ENCODE assay signal across 12 cellular contexts in the genomic region with DNA sequence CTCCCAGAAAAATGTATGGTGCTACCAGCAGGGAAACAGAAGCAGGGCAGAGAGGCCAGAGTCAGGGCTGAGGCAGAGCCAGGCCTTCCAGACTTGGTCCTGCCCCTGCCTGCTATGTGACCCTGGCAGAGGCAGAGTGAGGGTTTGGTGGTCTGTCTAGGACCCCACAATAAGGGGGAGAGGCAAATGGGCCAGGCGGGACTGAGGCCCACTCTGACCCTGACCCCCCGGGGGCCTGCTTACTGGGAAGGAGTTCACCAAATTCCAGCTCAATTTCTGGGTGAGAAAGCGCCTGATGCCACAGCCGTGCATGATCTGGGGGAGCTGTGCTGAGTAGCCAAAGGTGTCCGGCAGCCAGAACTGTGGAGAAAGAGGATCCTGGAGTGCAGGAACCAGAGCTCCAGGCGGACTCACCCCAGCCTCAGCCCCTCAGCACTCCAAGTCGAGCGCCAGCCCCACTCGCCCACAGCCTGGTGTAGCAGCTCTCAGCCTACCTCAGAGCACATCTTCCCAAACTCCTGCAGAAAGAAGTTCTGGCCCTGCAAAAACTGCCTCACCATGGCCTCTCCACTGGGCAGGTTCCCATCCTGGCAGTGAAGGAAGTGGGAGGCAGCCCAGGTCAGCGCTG. TPM values are rescaled to one million over a fixed set of nuclear protein-coding genes. Genes with fewer than 3 reads are reported as not detected.
DNase-seq lines count a peak whose midpoint lies in the region; ATAC-seq and TF ChIP-seq lines count a peak whose summit lies in the region.
"Had no signal": no experiment of that assay in that cellular context is flagged by ENCODE, and none has a peak within 500 bp of the region (broad histone marks: within the 10 kb centered on the region; RNA-seq: fewer than 3 reads in every experiment).

No MANE protein-coding gene starts in this region.

- H3K36me3 ChIP-seq in RWPE2 (ENCODE audit: low read depth) (peaks cover 74% of the 10 kb centered on the region), ovary (no peaks in the 10 kb centered on the region)

- intact Hi-C loops in activated naive CD4-positive, alpha-beta T cell treated with anti-CD3 and anti-CD28 coated beads for 36 hours (cut with micrococcal nuclease), result no loop called here
- intact Hi-C loops in ovary (cut with DNase I), result loop anchor here in 2 of 4 donors (10.0 kb wide), 2 partner anchors 263 to 333 kb away; partner anchors contain the start of gene SNUPN (in 1 of the 2)

- no peak overlapping the region for H3K4me3 Mint-ChIP-seq in activated naive CD4-positive, alpha-beta T cell treated with anti-CD3 and anti-CD28 coated beads, Interleukin-2, amount 10 ng/mL, durations not matched to agents 7 days and 5 days
- H3K4me3 Mint-ChIP-seq in activated naive CD4-positive, alpha-beta T cell treated with anti-CD3 and anti-CD28 coated beads for 36 hours, result no peak overlapping the region
- no peak overlapping the region for H3K4me3 Mint-ChIP-seq in effector memory CD8-positive, alpha-beta T cell
- no peak overlapping the region for H3K4me3 Mint-ChIP-seq in type B pancreatic cell

- no peak for TF ChIP-seq POLR2A in ovary (IDR thresholded peaks at IDR 0.05)

- H3K4me3 ChIP-seq in RWPE2 (ENCODE audit: severe bottlenecking), result no peak overlapping the region
- H3K4me3 ChIP-seq in ovary, result no peak overlapping the region
- H3K4me3 ChIP-seq: A549 had no signal

- H3K9me3 Mint-ChIP-seq in activated naive CD4-positive, alpha-beta T cell treated with anti-CD3 and anti-CD28 coated beads, Interleukin-2, amount 10 ng/mL, durations not matched to agents 7 days and 5 days, result no peaks in the 10 kb centered on the region
- H3K9me3 Mint-ChIP-seq in activated naive CD4-positive, alpha-beta T cell treated with anti-CD3 and anti-CD28 coated beads for 36 hours, result no peaks in the 10 kb centered on the region
- no peaks in the 10 kb centered on the region for H3K9me3 Mint-ChIP-seq in effector memory CD8-positive, alpha-beta T cell
- no peaks in the 10 kb centered on the region for H3K9me3 Mint-ChIP-seq in type B pancreatic cell
- H3K9me3 Mint-ChIP-seq: IgD-negative memory B cell had no signal

- H3K4me1 Mint-ChIP-seq in activated naive CD4-positive, alpha-beta T cell treated with anti-CD3 and anti-CD28 coated beads, Interleukin-2, amount 10 ng/mL, durations not matched to agents 7 days and 5 days, result peaks cover 3% of the 10 kb centered on the region
- no peaks in the 10 kb centered on the region for H3K4me1 Mint-ChIP-seq in activated naive CD4-positive, alpha-beta T cell treated with anti-CD3 and anti-CD28 coated beads for 36 hours (ENCODE audit: low read depth)
- peaks cover 0 to 5% of the 10 kb centered on the region in 2 donors for H3K4me1 Mint-ChIP-seq in effector memory CD8-positive, alpha-beta T cell (ENCODE audit: low read depth in 2 of 2)
- H3K4me1 Mint-ChIP-seq in type B pancreatic cell (ENCODE audit: unreplicated experiment), result no peaks in the 10 kb centered on the region

- 88 to 89% (median 89%) methylated on average over 10 of the region's 10 CpGs for WGBS in ovary, 3 donors

- TF ChIP-seq EP300 in ovary (IDR thresholded peaks at IDR 0.05), result no peak

- TF ChIP-seq CTCF in RWPE2 (IDR thresholded peaks at IDR 0.05; ENCODE audit: poor library complexity, severe bottlenecking), result no peak
- TF ChIP-seq CTCF in type B pancreatic cell (conservative IDR thresholded peaks at IDR 0.05), result no peak
- TF ChIP-seq CTCF in ovary (IDR thresholded peaks at IDR 0.05), result no peak

- CTCF ChIA-PET in activated naive CD4-positive, alpha-beta T cell treated with anti-CD3 and anti-CD28 coated beads, Interleukin-2, amount 10 ng/mL, durations not matched to agents 7 days and 5 days (lab: Charles Lee), result no interaction called here
- CTCF ChIA-PET in activated naive CD4-positive, alpha-beta T cell treated with anti-CD3 and anti-CD28 coated beads for 36 hours (lab: Charles Lee), result no interaction called here

- H3K36me3 Mint-ChIP-seq in activated naive CD4-positive, alpha-beta T cell treated with anti-CD3 and anti-CD28 coated beads, Interleukin-2, amount 10 ng/mL, durations not matched to agents 7 days and 5 days, result peaks cover 19% of the 10 kb centered on the region
- peaks cover 16% of the 10 kb centered on the region for H3K36me3 Mint-ChIP-seq in activated naive CD4-positive, alpha-beta T cell treated with anti-CD3 and anti-CD28 coated beads for 36 hours (ENCODE audit: low read depth)
- peaks cover 31% of the 10 kb centered on the region for H3K36me3 Mint-ChIP-seq in effector memory CD8-positive, alpha-beta T cell (ENCODE audit: insufficient read depth)
- H3K36me3 Mint-ChIP-seq in type B pancreatic cell, result no peaks in the 10 kb centered on the region

- no peaks in the 10 kb centered on the region for H3K27me3 Mint-ChIP-seq in activated naive CD4-positive, alpha-beta T cell treated with anti-CD3 and anti-CD28 coated beads, Interleukin-2, amount 10 ng/mL, durations not matched to agents 7 days and 5 days
- no peaks in the 10 kb centered on the region for H3K27me3 Mint-ChIP-seq in activated naive CD4-positive, alpha-beta T cell treated with anti-CD3 and anti-CD28 coated beads for 36 hours (ENCODE audit: low read depth)
- H3K27me3 Mint-ChIP-seq in effector memory CD8-positive, alpha-beta T cell, result no peaks in the 10 kb centered on the region
- H3K27me3 Mint-ChIP-seq in type B pancreatic cell, result no peaks in the 10 kb centered on the region
- H3K27me3 Mint-ChIP-seq: IgD-negative memory B cell had no signal

- peak overlapping the region; percentile 5 for H3K27ac Mint-ChIP-seq in activated naive CD4-positive, alpha-beta T cell treated with anti-CD3 and anti-CD28 coated beads, Interleukin-2, amount 10 ng/mL, durations not matched to agents 7 days and 5 days
- H3K27ac Mint-ChIP-seq in activated naive CD4-positive, alpha-beta T cell treated with anti-CD3 and anti-CD28 coated beads for 36 hours, result no peak overlapping the region
- H3K27ac Mint-ChIP-seq in effector memory CD8-positive, alpha-beta T cell, result peak overlapping the region; percentile 12 to 60
- no peak overlapping the region for H3K27ac Mint-ChIP-seq in type B pancreatic cell
- H3K27ac Mint-ChIP-seq: IgD-negative memory B cell had no signal

- no peak for DNase-seq in activated naive CD4-positive, alpha-beta T cell treated with anti-CD3 and anti-CD28 coated beads, Interleukin-2, amount 10 ng/mL, durations not matched to agents 7 days and 5 days
- no peak for DNase-seq in activated naive CD4-positive, alpha-beta T cell treated with anti-CD3 and anti-CD28 coated beads for 36 hours
- DNase-seq in RWPE2 (ENCODE audit: low spot score) (no peak), type B pancreatic cell (ENCODE audit: extremely low spot score, unreplicated experiment) (peak; percentile 64), ovary (no peak)
- DNase-seq in effector memory CD8-positive, alpha-beta T cell, result no peak
- DNase-seq: DMS 273 treated with DMSO at 0.1 percent for 48 hours had no signal

- ATAC-seq in RWPE2 (ENCODE audit: low read depth) (0 out of 3 replicates have a peak, but pooled peaks have one; percentile 2), HG03175 (IDR thresholded peaks at IDR 0.05; ENCODE audit: unreplicated experiment) (no peak)
- ATAC-seq in effector memory CD8-positive, alpha-beta T cell (replicated peaks), result no peak

- H3K4me1 ChIP-seq in RWPE2 (ENCODE audit: insufficient read depth, poor library complexity, severe bottlenecking) (no peaks in the 10 kb centered on the region), ovary (ENCODE audit: insufficient read depth) (no peaks in the 10 kb centered on the region)
- H3K4me1 ChIP-seq: A549 had no signal

- no peaks in the 10 kb centered on the region for H3K27me3 ChIP-seq in RWPE2 (ENCODE audit: insufficient read depth, poor library complexity, severe bottlenecking)
- H3K27me3 ChIP-seq in ovary, result no peaks in the 10 kb centered on the region

- H3K27ac ChIP-seq in RWPE2 (ENCODE audit: poor library complexity, severe bottlenecking), result no peak overlapping the region
- H3K27ac ChIP-seq in ovary, result no peak overlapping the region
- H3K27ac ChIP-seq: A549 had no signal

- H3K9me3 ChIP-seq in RWPE2 (ENCODE audit: severe bottlenecking), result no peaks in the 10 kb centered on the region
- no peaks in the 10 kb centered on the region for H3K9me3 ChIP-seq in ovary
- H3K9me3 ChIP-seq: A549 had no signal

RNA-seq across cellular contexts. Expression of gene MAN2C1, which starts 6.9 kb away (rescaled TPM):
- 100 to 1,000 TPM; 228 to 247 TPM for total RNA-seq in activated naive CD4-positive, alpha-beta T cell treated with anti-CD3 and anti-CD28 coated beads for 36 hours
- total RNA-seq in type B pancreatic cell (ENCODE audit: low replicate concordance) (143 and 220 TPM in 2 replicates), ovary (100 to 1,000 TPM; 166 to 277 (median 223) TPM)
- 100 to 1,000 TPM in 1 of 2 donors, 10 to 100 TPM in 1; 48.9 to 247 TPM for polyA plus RNA-seq in ovary

RNA-seq across cellular contexts. Expression of gene NEIL1, which starts 14.6 kb away (rescaled TPM):
- total RNA-seq in activated naive CD4-positive, alpha-beta T cell treated with anti-CD3 and anti-CD28 coated beads for 36 hours, result 1 to 10 TPM; 4.0 to 5.6 TPM
- 30.7 and 40.4 TPM in 2 replicates for total RNA-seq in type B pancreatic cell (ENCODE audit: low replicate concordance)
- 10 to 100 TPM; 21.2 to 80.2 (median 36.1) TPM for total RNA-seq in ovary
- 10 to 100 TPM in 1 of 2 donors, 1 to 10 TPM in 1; 8.1 to 31.5 TPM for polyA plus RNA-seq in ovary
- total RNA-seq: Daoy, HT1080 had no signal

RNA-seq across cellular contexts. Expression of gene COMMD4, which starts 25.6 kb away (rescaled TPM):
- 10 to 100 TPM; 65.8 to 70.4 TPM for total RNA-seq in activated naive CD4-positive, alpha-beta T cell treated with anti-CD3 and anti-CD28 coated beads for 36 hours
- total RNA-seq in type B pancreatic cell (ENCODE audit: low replicate concordance) (73.8 and 97.7 TPM in 2 replicates), ovary (10 to 100 TPM; 26.2 to 48.6 (median 42.0) TPM)
- polyA plus RNA-seq in ovary, result 10 to 100 TPM; 12.1 to 67.9 TPM

Comparison
In these comparisons a context has a peak if more than half of its experiments do, and no peak if none do; other contexts are left out.
1. H3K27ac Mint-ChIP-seq: peak in activated naive CD4-positive, alpha-beta T cell treated with anti-CD3 and anti-CD28 coated beads, Interleukin-2, amount 10 ng/mL, durations not matched to agents 7 days and 5 days (single experiment) and effector memory CD8-positive, alpha-beta T cell (2 of 2); none in activated naive CD4-positive, alpha-beta T cell treated with anti-CD3 and anti-CD28 coated beads for 36 hours (single experiment) and type B pancreatic cell (single experiment).